In genomic region chr1:204194080-204194479, GRCh38 we compare ENCODE assay signal across 2 cellular contexts.
TF ChIP-seq lines count a peak whose summit lies in the region.

No MANE protein-coding gene starts in this region.

TF ChIP-seq in IMR-90, 13 proteins besides CTCF, POLR2A, EP300 and RAD21:
- TF ChIP-seq BHLHE40 (IDR thresholded peaks at IDR 0.05; ENCODE audit: low read depth, low read length) (no peak), MXI1 (IDR thresholded peaks at IDR 0.05; ENCODE audit: borderline replicate concordance, low read depth, low read length) (no peak), NFE2L2 (IDR thresholded peaks at IDR 0.05; ENCODE audit: low read depth, low read length) (no peak), SMC3 (IDR thresholded peaks at IDR 0.05; ENCODE audit: low read depth, low read length) (no peak), MAFK (IDR thresholded peaks at IDR 0.05; ENCODE audit: low read depth, low read length) (no peak), USF2 (IDR thresholded peaks at IDR 0.05; ENCODE audit: low read depth, low read length) (no peak), RCOR1 (IDR thresholded peaks at IDR 0.05; ENCODE audit: insufficient replicate concordance, low read length) (no peak)

TF ChIP-seq in endothelial cell of umbilical vein, 7 proteins besides CTCF, POLR2A, EP300 and RAD21:
- TF ChIP-seq POLR2AphosphoS5 (IDR thresholded peaks at IDR 0.05; ENCODE audit: insufficient read depth, low read depth, low read length) = no peak
- no peak for TF ChIP-seq JUN (IDR thresholded peaks at IDR 0.05; ENCODE audit: borderline replicate concordance, insufficient read depth, insufficient read length, low read depth)
- no peak for TF ChIP-seq GATA2 (IDR thresholded peaks at IDR 0.05; ENCODE audit: insufficient read depth, insufficient read length, low read depth, low read length)
- no peak for TF ChIP-seq FOS (IDR thresholded peaks at IDR 0.05; ENCODE audit: borderline replicate concordance, insufficient read depth, low read length)
- TF ChIP-seq MYC (IDR thresholded peaks at IDR 0.05; ENCODE audit: low read depth, low read length) = no peak
- no peak for TF ChIP-seq EZH2 (IDR thresholded peaks at IDR 0.05; ENCODE audit: borderline replicate concordance, low read depth, low read length, severe bottlenecking)
- TF ChIP-seq MAX (IDR thresholded peaks at IDR 0.05; ENCODE audit: insufficient read depth, insufficient read length) = no peak
